In the genomic region with DNA sequence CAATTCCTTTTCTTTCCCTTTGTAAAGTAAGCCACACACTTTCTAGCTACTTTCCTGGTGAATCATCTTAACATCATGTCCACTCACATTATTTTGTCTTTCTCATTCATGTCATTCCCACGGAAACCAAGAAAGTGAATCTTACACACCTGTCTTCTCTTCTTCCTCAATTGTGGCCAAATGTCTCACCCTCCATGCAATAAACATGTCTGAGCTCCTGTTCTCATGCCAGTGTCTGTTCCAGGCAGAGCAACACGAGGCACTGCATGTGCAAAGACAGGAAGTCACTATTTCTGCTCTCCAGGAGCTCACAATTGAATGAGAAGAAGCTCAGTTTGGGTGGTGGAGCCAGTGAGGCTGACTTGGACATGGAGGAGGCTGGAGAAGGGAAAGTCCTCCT, we compare ENCODE assay signal across 12 cellular contexts. TPM values are rescaled to one million over a fixed set of nuclear protein-coding genes. Genes with fewer than 3 reads are reported as not detected.
DNase-seq lines count a peak whose midpoint lies in the region; ATAC-seq and TF ChIP-seq lines count a peak whose summit lies in the region.
"Had no signal": no experiment of that assay in that cellular context is flagged by ENCODE, and none has a peak within 500 bp of the region (broad histone marks: within the 10 kb centered on the region; RNA-seq: fewer than 3 reads in every experiment).

No MANE protein-coding gene starts in this region.

- H3K4me1 Mint-ChIP-seq in activated T-cell treated with anti-CD3 and anti-CD28 coated beads, Interleukin-2, amount 50 U/mL, for 4 hours (ENCODE audit: low read depth) = peaks cover 5% of the 10 kb centered on the region
- peaks cover 14% of the 10 kb centered on the region for H3K4me1 Mint-ChIP-seq in chondrocyte (ENCODE audit: low read depth)

- peak overlapping the region; percentile 54 for H3K9ac ChIP-seq in skeletal muscle satellite cell (ENCODE audit: low read depth, low read length)

- BruUV-seq in OCI-LY7 (replicated peaks; lab: Mats Ljungman, UMichigan) = no TSS peak

- H3K79me2 ChIP-seq in OCI-LY7 (ENCODE audit: insufficient read depth, low read depth, low read length) = no peaks in the 10 kb centered on the region

- no peak overlapping the region for H2AFZ ChIP-seq in OCI-LY7 (ENCODE audit: low read length)

- H3K27me3 Mint-ChIP-seq in activated T-cell treated with anti-CD3 and anti-CD28 coated beads, Interleukin-2, amount 50 U/mL, for 4 hours (ENCODE audit: low read depth) = no peaks in the 10 kb centered on the region
- no peaks in the 10 kb centered on the region for H3K27me3 Mint-ChIP-seq in chondrocyte (ENCODE audit: low read depth)

- H3K4me1 ChIP-seq in skeletal muscle satellite cell (ENCODE audit: control insufficient read depth, insufficient read depth, low read length) = peaks cover 36% of the 10 kb centered on the region
- peaks cover 0 to 4% (median 0%) of the 10 kb centered on the region in 3 donors for H3K4me1 ChIP-seq in esophagus squamous epithelium
- no peaks in the 10 kb centered on the region for H3K4me1 ChIP-seq in OCI-LY7 (ENCODE audit: insufficient read depth, low read length, poor library complexity, severe bottlenecking)
- H3K4me1 ChIP-seq: esophagus muscularis mucosa had no signal

- POLR2A ChIA-PET in OCI-LY7 (lab: Charles Lee) = no interaction called here

- no peak overlapping the region for H3K27ac ChIP-seq in esophagus squamous epithelium
- no peak overlapping the region for H3K27ac ChIP-seq in OCI-LY7 (ENCODE audit: low read depth, low read length, poor library complexity, severe bottlenecking)
- H3K27ac ChIP-seq: esophagus muscularis mucosa, VCaP had no signal

- H3K36me3 ChIP-seq in skeletal muscle satellite cell (ENCODE audit: insufficient read depth, low read length) = no peaks in the 10 kb centered on the region
- no peaks in the 10 kb centered on the region for H3K36me3 ChIP-seq in esophagus squamous epithelium
- no peaks in the 10 kb centered on the region for H3K36me3 ChIP-seq in OCI-LY7 (ENCODE audit: insufficient read depth, low read length)
- H3K36me3 ChIP-seq: esophagus muscularis mucosa had no signal

- no peak overlapping the region for H3K4me3 Mint-ChIP-seq in activated T-cell treated with anti-CD3 and anti-CD28 coated beads, Interleukin-2, amount 50 U/mL, for 4 hours
- H3K4me3 Mint-ChIP-seq in chondrocyte (ENCODE audit: unreplicated experiment) = no peak overlapping the region

- H4K20me1 ChIP-seq in OCI-LY7 (ENCODE audit: insufficient read depth, low read length) = no peaks in the 10 kb centered on the region

- no peaks in the 10 kb centered on the region for H3K27me3 ChIP-seq in skeletal muscle satellite cell (ENCODE audit: control insufficient read depth, insufficient read depth, low read length)
- H3K27me3 ChIP-seq in esophagus squamous epithelium = no peaks in the 10 kb centered on the region
- H3K27me3 ChIP-seq: esophagus muscularis mucosa had no signal

- H3K9me3 ChIP-seq in skeletal muscle satellite cell (replicated peaks; ENCODE audit: low read length) = no peaks in the 10 kb centered on the region
- no peaks in the 10 kb centered on the region for H3K9me3 ChIP-seq in esophagus squamous epithelium
- H3K9me3 ChIP-seq in OCI-LY7 (ENCODE audit: low read length) = no peaks in the 10 kb centered on the region
- H3K9me3 ChIP-seq: esophagus muscularis mucosa had no signal

- peak overlapping the region; percentile 58 for H3K4me2 ChIP-seq in skeletal muscle satellite cell (ENCODE audit: low read length)
- no peak overlapping the region for H3K4me2 ChIP-seq in OCI-LY7 (ENCODE audit: low read length)

- TF ChIP-seq POLR2A in NB4 (IDR thresholded peaks at IDR 0.05; ENCODE audit: extremely low read depth, insufficient read length) = no peak
- no peak for TF ChIP-seq POLR2A in esophagus squamous epithelium (IDR thresholded peaks at IDR 0.05)

- CTCF ChIA-PET in OCI-LY7 (lab: Charles Lee; ENCODE audit: unreplicated experiment) = no interaction called here

- no peak for TF ChIP-seq CTCF in NB4 (IDR thresholded peaks at IDR 0.05; ENCODE audit: low read depth, low read length)
- no peak for TF ChIP-seq CTCF in chondrocyte (IDR thresholded peaks at IDR 0.05)
- TF ChIP-seq CTCF in esophagus squamous epithelium (IDR thresholded peaks at IDR 0.05) = no peak
- TF ChIP-seq CTCF in OCI-LY7 (conservative IDR thresholded peaks at IDR 0.05; ENCODE audit: low read length) = no peak

- intact Hi-C loops in esophagus squamous epithelium (cut with DNase I) = no loop called here
- intact Hi-C loops in OCI-LY7 (cut with micrococcal nuclease; ENCODE audit: unreplicated experiment) = no loop called here

- H3K36me3 Mint-ChIP-seq in activated T-cell treated with anti-CD3 and anti-CD28 coated beads, Interleukin-2, amount 50 U/mL, for 4 hours (ENCODE audit: insufficient read depth) = no peaks in the 10 kb centered on the region
- no peaks in the 10 kb centered on the region for H3K36me3 Mint-ChIP-seq in chondrocyte (ENCODE audit: low read depth)

- WGBS in esophagus squamous epithelium, 2 donors = 19 to 30% methylated on average over 2 of the region's 2 CpGs

- no peaks in the 10 kb centered on the region for H3K9me3 Mint-ChIP-seq in activated T-cell treated with anti-CD3 and anti-CD28 coated beads, Interleukin-2, amount 50 U/mL, for 4 hours
- no peaks in the 10 kb centered on the region for H3K9me3 Mint-ChIP-seq in chondrocyte (ENCODE audit: low read depth)

- no peak for DNase-seq in activated T-cell treated with anti-CD3 and anti-CD28 coated beads, Interleukin-2, amount 50 U/mL, for 4 hours
- no peak for DNase-seq in activated T-cell treated with anti-CD3 and anti-CD28 coated beads, Interleukin-2, amount 50 U/mL, for 1 hour
- peak; percentile 24 for DNase-seq in NB4 (ENCODE audit: low read depth)
- DNase-seq in chondrocyte (ENCODE audit: low spot score) = no peak
- no peak for DNase-seq in NCI-H2107 treated with DMSO at 0.1 percent for 48 hours (lab: John Stamatoyannopoulos, UW; ENCODE audit: unreplicated experiment)
- no peak for DNase-seq in esophagus squamous epithelium (lab: John Stamatoyannopoulos, UW)
- DNase-seq in OCI-LY7 (ENCODE audit: low spot score) = no peak
- DNase-seq: stimulated activated naive CD4-positive, alpha-beta T cell treated with Interleukin-2 at 50 U/mL for 16 hours had no signal

- ATAC-seq in activated T-cell treated with anti-CD3 and anti-CD28 coated beads, Interleukin-2, amount 50 U/mL, for 4 hours = peak; percentile 18 to 40

- H3K9me2 ChIP-seq in OCI-LY7 (ENCODE audit: insufficient read depth, low read length) = no peaks in the 10 kb centered on the region

- peak overlapping the region; percentile 64 for H3K27ac Mint-ChIP-seq in chondrocyte (ENCODE audit: unreplicated experiment)

- H3K4me3 ChIP-seq in NB4 (ENCODE audit: low read depth, low read length) (no peak overlapping the region), skeletal muscle satellite cell (ENCODE audit: low read length) (peak overlapping the region; percentile 1), esophagus squamous epithelium (no peak overlapping the region), OCI-LY7 (ENCODE audit: low read depth, low read length, poor library complexity, severe bottlenecking) (no peak overlapping the region)
- H3K4me3 ChIP-seq: esophagus muscularis mucosa had no signal

RNA-seq across cellular contexts. Expression of gene TMEM244, which starts 29.0 kb away (rescaled TPM):
- not detected for total RNA-seq in activated T-cell treated with anti-CD3 and anti-CD28 coated beads, Interleukin-2, amount 50 U/mL, for 4 hours
- total RNA-seq in chondrocyte (not detected in 3 replicates), esophagus squamous epithelium (not detected), OCI-LY7 (2022) (not detected in 2 replicates)
- total RNA-seq in skeletal muscle satellite cell (2012; rRNA removed) = not detected in 2 replicates
- total RNA-seq in OCI-LY7 (2014; rRNA removed; shearing (Covaris generic)) = not detected in 2 replicates
- total RNA-seq: esophagus muscularis mucosa, skeletal muscle tissue had no signal
